Comparison of ENCODE assay signal across 24 cellular contexts in genomic region chr1:186648606-186649005, GRCh38. TPM values are rescaled to one million over a fixed set of nuclear protein-coding genes. Genes with fewer than 3 reads are reported as not detected.
DNase-seq lines count a peak whose midpoint lies in the region; ATAC-seq and TF ChIP-seq lines count a peak whose summit lies in the region.
"Had no signal": no experiment of that assay in that cellular context is flagged by ENCODE, and none has a peak within 500 bp of the region (broad histone marks: within the 10 kb centered on the region; RNA-seq: fewer than 3 reads in every experiment).

No MANE protein-coding gene starts in this region.

- H3K27me3 ChIP-seq in GM23338 (ENCODE audit: insufficient read depth) (no peaks in the 10 kb centered on the region), sigmoid colon (no peaks in the 10 kb centered on the region)
- H3K27me3 ChIP-seq: BLaER1 had no signal

- H2AFZ ChIP-seq in GM23338: peak overlapping the region; percentile 4

- intact Hi-C loops in sigmoid colon (cut with DNase I): no loop called here

- CTCF ChIA-PET in WTC11 (lab: Charles Lee): interaction anchor here (0.8 kb wide), 1 partner anchor 34 kb away, joined by 3 read pairs; no protein-coding TSS in a partner anchor

- H3K79me2 ChIP-seq in GM23338 (replicated peaks; ENCODE audit: insufficient read depth): no peaks in the 10 kb centered on the region

- H3K36me3 ChIP-seq in GM23338 (ENCODE audit: insufficient read depth): no peaks in the 10 kb centered on the region
- no peaks in the 10 kb centered on the region for H3K36me3 ChIP-seq in sigmoid colon
- H3K36me3 ChIP-seq: BLaER1 had no signal

- peaks cover 8% of the 10 kb centered on the region for H3K4me1 ChIP-seq in GM23338 (ENCODE audit: insufficient read depth)
- H3K4me1 ChIP-seq in sigmoid colon: peaks cover 0 to 7% (median 0%) of the 10 kb centered on the region in 4 donors
- H3K4me1 ChIP-seq: BLaER1 had no signal

- H4K20me1 ChIP-seq in GM23338 (replicated peaks; ENCODE audit: insufficient read depth): no peaks in the 10 kb centered on the region
- H4K20me1 ChIP-seq: BLaER1 had no signal

- TF ChIP-seq EP300 in sigmoid colon (IDR thresholded peaks at IDR 0.05): no peak

- H3K4me3 Mint-ChIP-seq in GM23338 (no peak overlapping the region), WTC11 (no peak overlapping the region)
- H3K4me3 Mint-ChIP-seq: CD4-positive, CD25-positive, alpha-beta regulatory T cell; H9; IgD-negative memory B cell had no signal

- H3K9me2 ChIP-seq in GM23338 (ENCODE audit: insufficient read depth): peaks cover 15% of the 10 kb centered on the region; the same call in 1 of the 2 replicates

- no peaks in the 10 kb centered on the region for H3F3A ChIP-seq in GM23338 (replicated peaks; ENCODE audit: low read depth)

- H3K27ac ChIP-seq in GM23338 (ENCODE audit: low read depth) (0 out of 2 replicates have a peak overlapping the region, but pooled peaks have one; percentile 47), sigmoid colon (peak overlapping the region in 3 of 4 donors; percentile 14 to 36 (median 21))
- H3K27ac ChIP-seq: BLaER1, KMS-11, RWPE1 had no signal

- ATAC-seq in GM23338 (no peak), WTC11 (peak; percentile 30; the same call in 1 of the 2 replicates)
- ATAC-seq: Panc1 had no signal

- no peak overlapping the region; the same call in 1 of the 2 replicates for H3K27ac Mint-ChIP-seq in GM23338
- H3K27ac Mint-ChIP-seq in WTC11: peak overlapping the region; percentile 16
- H3K27ac Mint-ChIP-seq: CD4-positive, CD25-positive, alpha-beta regulatory T cell; IgD-negative memory B cell had no signal

- DNase-seq in GM23338 (ENCODE audit: low spot score) (no peak), WTC11 (ENCODE audit: low spot score) (no peak), fibroblast of peridontal ligament (ENCODE audit: extremely low read depth) (peak; percentile 51), sigmoid colon (no peak), 8988T (no peak), COR-L47 (lab: John Stamatoyannopoulos, UW) (no peak), DMS114 treated with DMSO at 0.1 percent for 48 hours (lab: John Stamatoyannopoulos, UW; ENCODE audit: unreplicated experiment) (no peak)
- no peak for DNase-seq in stimulated activated naive CD4-positive, alpha-beta T cell (lab: John Stamatoyannopoulos, UW)
- DNase-seq: CD4-positive, CD25-positive, alpha-beta regulatory T cell; H9; NCI-H1092 treated with DMSO at 0.1 percent for 48 hours; NCI-H1436; NCI-H187; NCI-H2081 treated with DMSO at 0.1 percent for 48 hours; NCI-H2171; NCI-H226; NCI-H510A; NCI-H82; SHP77 had no signal

- 0 out of 2 replicates have a peak overlapping the region, but pooled peaks have one; percentile 6 for H3K4me3 ChIP-seq in GM23338
- H3K4me3 ChIP-seq in sigmoid colon: no peak overlapping the region
- H3K4me3 ChIP-seq: BLaER1 had no signal

- H3K4me2 ChIP-seq in GM23338: peak overlapping the region; percentile 59
- H3K4me2 ChIP-seq: BLaER1, KMS-11 had no signal

- peaks cover 7% of the 10 kb centered on the region; the same call in 2 of the 3 replicates for H3K4me1 Mint-ChIP-seq in GM23338
- peaks cover 14% of the 10 kb centered on the region for H3K4me1 Mint-ChIP-seq in WTC11
- H3K4me1 Mint-ChIP-seq: CD4-positive, CD25-positive, alpha-beta regulatory T cell; IgD-negative memory B cell had no signal

- TF ChIP-seq CTCF in GM23338 (conservative IDR thresholded peaks at IDR 0.05; ENCODE audit: low read depth in 2 of 2) (no peak), WTC11 (IDR thresholded peaks at IDR 0.05) (no peak), sigmoid colon (IDR thresholded peaks at IDR 0.05) (no peak)

- H3K9me3 Mint-ChIP-seq in GM23338 (no peaks in the 10 kb centered on the region; the same call in 2 of the 3 replicates), WTC11 (peaks cover 9% of the 10 kb centered on the region)
- H3K9me3 Mint-ChIP-seq: H9 had no signal

- H3K9me3 ChIP-seq in sigmoid colon: no peaks in the 10 kb centered on the region
- H3K9me3 ChIP-seq: BLaER1 had no signal

- 63 to 70% methylated on average over 4 of the region's 4 CpGs for WGBS in sigmoid colon, 2 donors

- POLR2A ChIA-PET in WTC11 (lab: Charles Lee): no interaction called here

- H3K36me3 Mint-ChIP-seq in GM23338 (ENCODE audit: low read depth) (no peaks in the 10 kb centered on the region; the same call in 2 of the 3 replicates), WTC11 (no peaks in the 10 kb centered on the region)
- H3K36me3 Mint-ChIP-seq: CD4-positive, CD25-positive, alpha-beta regulatory T cell; IgD-negative memory B cell had no signal

- H3K27me3 Mint-ChIP-seq in GM23338 (ENCODE audit: insufficient read depth, low read depth, poor library complexity): peaks cover 7% of the 10 kb centered on the region
- H3K27me3 Mint-ChIP-seq in WTC11 (ENCODE audit: low read depth): no peaks in the 10 kb centered on the region
- H3K27me3 Mint-ChIP-seq: CD4-positive, CD25-positive, alpha-beta regulatory T cell; IgD-negative memory B cell had no signal

- TF ChIP-seq POLR2A in sigmoid colon (IDR thresholded peaks at IDR 0.05): no peak

TF ChIP-seq in GM23338, 12 proteins besides CTCF, POLR2A, EP300 and RAD21 (continues in another document):
- TF ChIP-seq ZNF331 (CRISPR knock-in tag; IDR thresholded peaks at IDR 0.05; ENCODE audit: low read depth): no peak
- no peak for TF ChIP-seq STAT1 (IDR thresholded peaks at IDR 0.05; ENCODE audit: unreplicated experiment)
- no peak for TF ChIP-seq ZNF114 (CRISPR knock-in tag; IDR thresholded peaks at IDR 0.05)
- TF ChIP-seq JUNB (IDR thresholded peaks at IDR 0.05; ENCODE audit: unreplicated experiment): no peak
- no peak for TF ChIP-seq POLR2AphosphoS5 (IDR thresholded peaks at IDR 0.05; ENCODE audit: low read depth)
- no peak for TF ChIP-seq CREB1 (CRISPR knock-in tag; IDR thresholded peaks at IDR 0.05; ENCODE audit: low read depth)
- TF ChIP-seq ETS1 (IDR thresholded peaks at IDR 0.05): no peak
- no peak for TF ChIP-seq EZH2phosphoT487 (IDR thresholded peaks at IDR 0.05; ENCODE audit: unreplicated experiment)
- TF ChIP-seq EZH2 (IDR thresholded peaks at IDR 0.05; ENCODE audit: low read depth, unreplicated experiment): no peak
- no peak for TF ChIP-seq NANOG (IDR thresholded peaks at IDR 0.05; ENCODE audit: borderline replicate concordance)

TF ChIP-seq in WTC11, 78 proteins besides CTCF, POLR2A, EP300 and RAD21 (continues in another document):
- TF ChIP-seq ZNF232 (CRISPR knock-in tag; IDR thresholded peaks at IDR 0.05) (no peak), E2F1 (CRISPR knock-in tag; IDR thresholded peaks at IDR 0.05) (no peak), CREB1 (CRISPR knock-in tag; IDR thresholded peaks at IDR 0.05) (no peak), GTF2I (CRISPR knock-in tag; conservative IDR thresholded peaks at IDR 0.05) (no peak), ZBTB21 (CRISPR knock-in tag; IDR thresholded peaks at IDR 0.05; ENCODE audit: borderline replicate concordance) (no peak), OVOL2 (CRISPR knock-in tag; IDR thresholded peaks at IDR 0.05; ENCODE audit: borderline replicate concordance) (no peak), ZNF121 (CRISPR knock-in tag; IDR thresholded peaks at IDR 0.05) (no peak), E2F4 (CRISPR knock-in tag; IDR thresholded peaks at IDR 0.05; ENCODE audit: borderline replicate concordance, low read depth) (no peak), RELA (CRISPR knock-in tag; IDR thresholded peaks at IDR 0.05; ENCODE audit: borderline replicate concordance) (no peak), SOX15 (CRISPR knock-in tag; IDR thresholded peaks at IDR 0.05) (no peak), ZNF423 (CRISPR knock-in tag; IDR thresholded peaks at IDR 0.05) (no peak), STAT6 (CRISPR knock-in tag; conservative IDR thresholded peaks at IDR 0.05; ENCODE audit: low read depth) (no peak), RORB (CRISPR knock-in tag; IDR thresholded peaks at IDR 0.05) (no peak)

RNA-seq across cellular contexts. Expression of gene PTGS2, which starts 31.6 kb away (rescaled TPM):
- total RNA-seq in GM23338 (2014; rRNA removed; shearing (Covaris generic)): 0.17 and 1.1 TPM in 2 replicates
- polyA plus RNA-seq in GM23338 (2016; fragmentation: Nextera tagmentation; extraction: Ambion mirVana) (0.11 and 0.12 TPM in 2 replicates), sigmoid colon (1 to 10 TPM in 2 of 3 donors, under 1 TPM in 1; 0.60 to 8.1 (median 3.0) TPM)
- total RNA-seq in WTC11 (2021) (0.20 to 0.66 TPM (median 0.60 TPM) in 3 replicates), sigmoid colon (100 to 1,000 TPM in 1 of 4 donors, 10 to 100 TPM in 3; 16.1 to 118 (median 31.1) TPM)
